26 cellular contexts compared by ENCODE assay signal in the genomic region with DNA sequence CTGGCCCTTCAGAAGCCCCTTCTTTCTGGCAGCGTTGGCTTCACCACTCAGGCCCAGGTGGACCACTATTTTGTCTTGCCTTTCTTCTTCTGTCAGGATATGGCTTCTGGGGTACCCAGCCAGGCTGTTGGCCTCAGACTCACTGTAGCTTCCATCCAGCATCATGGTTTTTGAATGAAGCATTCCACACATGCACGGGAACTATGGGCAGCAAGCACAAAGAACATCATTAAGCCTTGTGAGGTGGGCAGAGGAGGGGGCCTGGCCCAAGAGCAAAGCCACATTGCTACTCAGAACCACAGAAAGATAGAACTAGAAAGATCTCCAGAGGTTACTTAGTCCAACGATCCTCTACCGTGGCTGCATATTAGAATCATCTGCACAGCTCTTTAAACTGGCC. TPM values are rescaled to one million over a fixed set of nuclear protein-coding genes. Genes with fewer than 3 reads are reported as not detected.
DNase-seq lines count a peak whose midpoint lies in the region; ATAC-seq and TF ChIP-seq lines count a peak whose summit lies in the region.
"Had no signal": no experiment of that assay in that cellular context is flagged by ENCODE, and none has a peak within 500 bp of the region (broad histone marks: within the 10 kb centered on the region; RNA-seq: fewer than 3 reads in every experiment).

No MANE protein-coding gene starts in this region.

- peak; percentile 21 for DNase-seq in activated CD8-positive, alpha-beta memory T cell treated with anti-CD3 and anti-CD28 coated beads, Interleukin-2, amount 10 ng/mL, durations not matched to agents 7 days and 5 days
- DNase-seq in activated CD8-positive, alpha-beta memory T cell treated with anti-CD3 and anti-CD28 coated beads, Interleukin-2, amount 50 U/mL, for 48 hours = no peak
- DNase-seq in esophagus muscularis mucosa (ENCODE audit: extremely low spot score) (peak; percentile 86), osteocyte (ENCODE audit: extremely low spot score, unreplicated experiment) (peak; percentile 49), MM.1S (no peak)
- DNase-seq: 8988T; ACHN; BE2C; C1 segment of cervical spinal cord; CD4-positive, alpha-beta memory T cell; CD4-positive, CD25-positive, alpha-beta regulatory T cell; CD8-positive, alpha-beta memory T cell; COR-L47; DMS 273 treated with DMSO at 0.1 percent for 48 hours; DMS153; DMS53; DMS79; DND-41; EL; GDM1 had no signal

- peaks cover 10% of the 10 kb centered on the region for H3K27me3 Mint-ChIP-seq in activated CD8-positive, alpha-beta memory T cell treated with anti-CD3 and anti-CD28 coated beads, Interleukin-2, amount 10 ng/mL, durations not matched to agents 7 days and 5 days
- peaks cover 18% of the 10 kb centered on the region for H3K27me3 Mint-ChIP-seq in osteocyte (ENCODE audit: unreplicated experiment)

- H3K27ac ChIP-seq in esophagus muscularis mucosa (replicated peaks in 1 of 4) = no peak overlapping the region
- H3K27ac ChIP-seq in MM.1S (ENCODE audit: low read length) = no peak overlapping the region
- H3K27ac ChIP-seq in gastroesophageal sphincter = no peak overlapping the region
- H3K27ac ChIP-seq: BLaER1 had no signal

- H3K4me3 Mint-ChIP-seq in activated CD8-positive, alpha-beta memory T cell treated with anti-CD3 and anti-CD28 coated beads, Interleukin-2, amount 10 ng/mL, durations not matched to agents 7 days and 5 days = no peak overlapping the region
- no peak overlapping the region for H3K4me3 Mint-ChIP-seq in osteocyte (ENCODE audit: unreplicated experiment)
- H3K4me3 Mint-ChIP-seq: CD14-positive monocyte; CD4-positive, alpha-beta memory T cell; CD4-positive, CD25-positive, alpha-beta regulatory T cell; CD8-positive, alpha-beta memory T cell had no signal

- no peaks in the 10 kb centered on the region for H4K20me1 ChIP-seq in MM.1S (ENCODE audit: insufficient read depth, low read length)
- H4K20me1 ChIP-seq: BLaER1 had no signal

- H3K4me1 Mint-ChIP-seq in activated CD8-positive, alpha-beta memory T cell treated with anti-CD3 and anti-CD28 coated beads, Interleukin-2, amount 10 ng/mL, durations not matched to agents 7 days and 5 days = no peaks in the 10 kb centered on the region
- H3K4me1 Mint-ChIP-seq in osteocyte (ENCODE audit: unreplicated experiment) = no peaks in the 10 kb centered on the region
- H3K4me1 Mint-ChIP-seq: CD8-positive, alpha-beta memory T cell had no signal

- H3F3A ChIP-seq in MM.1S (ENCODE audit: insufficient read depth, low read length) = no peaks in the 10 kb centered on the region

- H3K79me2 ChIP-seq in MM.1S (ENCODE audit: low read length) = no peaks in the 10 kb centered on the region

- CTCF ChIA-PET in activated CD8-positive, alpha-beta memory T cell treated with anti-CD3 and anti-CD28 coated beads, Interleukin-2, amount 10 ng/mL, durations not matched to agents 7 days and 5 days (lab: Charles Lee) = no interaction called here

- H3K36me3 ChIP-seq in esophagus muscularis mucosa = no peaks in the 10 kb centered on the region
- no peaks in the 10 kb centered on the region for H3K36me3 ChIP-seq in MM.1S (replicated peaks; ENCODE audit: insufficient read depth, low read length)
- no peaks in the 10 kb centered on the region for H3K36me3 ChIP-seq in gastroesophageal sphincter
- H3K36me3 ChIP-seq: BE2C, BLaER1 had no signal

- H3K9me3 Mint-ChIP-seq in activated CD8-positive, alpha-beta memory T cell treated with anti-CD3 and anti-CD28 coated beads, Interleukin-2, amount 10 ng/mL, durations not matched to agents 7 days and 5 days (ENCODE audit: low read depth) = no peaks in the 10 kb centered on the region
- H3K9me3 Mint-ChIP-seq in osteocyte (ENCODE audit: unreplicated experiment) = no peaks in the 10 kb centered on the region
- H3K9me3 Mint-ChIP-seq: CD4-positive, alpha-beta memory T cell; CD4-positive, CD25-positive, alpha-beta regulatory T cell; CD8-positive, alpha-beta memory T cell had no signal

- no peaks in the 10 kb centered on the region for H3K9me2 ChIP-seq in MM.1S (replicated peaks; ENCODE audit: insufficient read depth, low read length)

- H3K4me1 ChIP-seq in esophagus muscularis mucosa (peaks cover 0 to 6% (median 0%) of the 10 kb centered on the region in 4 donors), MM.1S (ENCODE audit: low read length) (peaks cover 21% of the 10 kb centered on the region), gastroesophageal sphincter (no peaks in the 10 kb centered on the region)
- H3K4me1 ChIP-seq: BE2C had no signal

- intact Hi-C loops in esophagus muscularis mucosa (cut with DNase I) = no loop called here

- no peak for TF ChIP-seq POLR2A in esophagus muscularis mucosa (IDR thresholded peaks at IDR 0.05; ENCODE audit: low read depth)
- TF ChIP-seq POLR2A in gastroesophageal sphincter (IDR thresholded peaks at IDR 0.05) = no peak

- H3K27me3 ChIP-seq in esophagus muscularis mucosa (no peaks in the 10 kb centered on the region), MM.1S (replicated peaks; ENCODE audit: insufficient read depth, low read length) (no peaks in the 10 kb centered on the region), gastroesophageal sphincter (no peaks in the 10 kb centered on the region)
- H3K27me3 ChIP-seq: BE2C, BLaER1 had no signal

- no peak for ATAC-seq in activated CD8-positive, alpha-beta memory T cell treated with anti-CD3 and anti-CD28 coated beads, Interleukin-2, amount 10 ng/mL, durations not matched to agents 7 days and 5 days
- ATAC-seq in gastroesophageal sphincter = no peak
- ATAC-seq: GM12878 had no signal

- 95% methylated on average over 4 of the region's 4 CpGs for WGBS in esophagus muscularis mucosa
- 79% methylated on average over 4 of the region's 4 CpGs for WGBS in gastroesophageal sphincter (ENCODE audit: low coverage in 1 of 2), 2 donors

- H3K9me3 ChIP-seq in esophagus muscularis mucosa (no peaks in the 10 kb centered on the region), MM.1S (replicated peaks; ENCODE audit: insufficient read depth, low read length) (no peaks in the 10 kb centered on the region), gastroesophageal sphincter (no peaks in the 10 kb centered on the region)
- H3K9me3 ChIP-seq: BE2C, BLaER1 had no signal

- no peaks in the 10 kb centered on the region for H3K36me3 Mint-ChIP-seq in activated CD8-positive, alpha-beta memory T cell treated with anti-CD3 and anti-CD28 coated beads, Interleukin-2, amount 10 ng/mL, durations not matched to agents 7 days and 5 days
- H3K36me3 Mint-ChIP-seq in osteocyte (ENCODE audit: unreplicated experiment) = no peaks in the 10 kb centered on the region
- H3K36me3 Mint-ChIP-seq: CD14-positive monocyte; CD4-positive, alpha-beta memory T cell; CD4-positive, CD25-positive, alpha-beta regulatory T cell; CD8-positive, alpha-beta memory T cell had no signal

- no peak overlapping the region for H3K27ac Mint-ChIP-seq in activated CD8-positive, alpha-beta memory T cell treated with anti-CD3 and anti-CD28 coated beads, Interleukin-2, amount 10 ng/mL, durations not matched to agents 7 days and 5 days
- H3K27ac Mint-ChIP-seq in osteocyte (ENCODE audit: unreplicated experiment) = no peak overlapping the region
- H3K27ac Mint-ChIP-seq: CD14-positive monocyte; CD4-positive, alpha-beta memory T cell; CD4-positive, CD25-positive, alpha-beta regulatory T cell had no signal

- TF ChIP-seq EP300 in esophagus muscularis mucosa (IDR thresholded peaks at IDR 0.05) = no peak
- TF ChIP-seq EP300 in gastroesophageal sphincter (IDR thresholded peaks at IDR 0.05) = no peak

- H2AFZ ChIP-seq in MM.1S (ENCODE audit: low read length) = no peak overlapping the region

- no peak overlapping the region for H3K4me2 ChIP-seq in MM.1S (ENCODE audit: low read depth, low read length)
- H3K4me2 ChIP-seq: BLaER1 had no signal

- TF ChIP-seq CTCF in esophagus muscularis mucosa (IDR thresholded peaks at IDR 0.05) (no peak), osteocyte (IDR thresholded peaks at IDR 0.05) (no peak), MM.1S (IDR thresholded peaks at IDR 0.05; ENCODE audit: low read length) (no peak), gastroesophageal sphincter (IDR thresholded peaks at IDR 0.05) (no peak)

- H3K4me3 ChIP-seq in esophagus muscularis mucosa (no peak overlapping the region), MM.1S (ENCODE audit: low read length) (no peak overlapping the region), gastroesophageal sphincter (no peak overlapping the region)
- H3K4me3 ChIP-seq: BLaER1, GM12878 had no signal

- no peak overlapping the region for H3K9ac ChIP-seq in MM.1S (ENCODE audit: low read length)
- H3K9ac ChIP-seq: BLaER1 had no signal

RNA-seq across cellular contexts. Expression of gene GABRR1, which starts 40.6 kb away (rescaled TPM):
- total RNA-seq in activated CD8-positive, alpha-beta memory T cell treated with anti-CD3 and anti-CD28 coated beads, Interleukin-2, amount 10 ng/mL, durations not matched to agents 7 days and 5 days = not detected
- under 1 TPM in 1 of 4 donors, not detected in 3; 0.13 TPM for total RNA-seq in esophagus muscularis mucosa
- not detected in 2 replicates for total RNA-seq in osteocyte
- total RNA-seq in gastroesophageal sphincter = under 1 TPM in 1 of 4 donors, not detected in 3; 0.31 TPM
- total RNA-seq: CD4-positive, alpha-beta memory T cell; CD4-positive, CD25-positive, alpha-beta regulatory T cell; CD8-positive, alpha-beta memory T cell; Daoy; G401; GM12878 had no signal

RNA-seq across cellular contexts. Expression of gene GABRR2, which starts 57.3 kb away (rescaled TPM):
- total RNA-seq in activated CD8-positive, alpha-beta memory T cell treated with anti-CD3 and anti-CD28 coated beads, Interleukin-2, amount 10 ng/mL, durations not matched to agents 7 days and 5 days = 1 to 10 TPM in 1 of 2 experiments, under 1 TPM in 1; 0.67 to 1.0 TPM
- total RNA-seq in esophagus muscularis mucosa (under 1 TPM in 3 of 4 donors, not detected in 1; 0.33 to 0.46 (median 0.45) TPM), osteocyte (0.68 and 0.97 TPM in 2 replicates), gastroesophageal sphincter (1 to 10 TPM in 1 of 4 donors, under 1 TPM in 1, not detected in 2; 0.30 to 1.3 TPM)
- total RNA-seq: Daoy, G401 had no signal

Comparison
In these comparisons a context has a peak if more than half of its experiments do, and no peak if none do; other contexts are left out.
1. DNase-seq: peak in activated CD8-positive, alpha-beta memory T cell treated with anti-CD3 and anti-CD28 coated beads, Interleukin-2, amount 10 ng/mL, durations not matched to agents 7 days and 5 days (single experiment), esophagus muscularis mucosa (single experiment) and osteocyte (single experiment); none in activated CD8-positive, alpha-beta memory T cell treated with anti-CD3 and anti-CD28 coated beads, Interleukin-2, amount 50 U/mL, for 48 hours (single experiment) and MM.1S (single experiment).